8 cellular contexts compared by ENCODE assay signal in the genomic region with DNA sequence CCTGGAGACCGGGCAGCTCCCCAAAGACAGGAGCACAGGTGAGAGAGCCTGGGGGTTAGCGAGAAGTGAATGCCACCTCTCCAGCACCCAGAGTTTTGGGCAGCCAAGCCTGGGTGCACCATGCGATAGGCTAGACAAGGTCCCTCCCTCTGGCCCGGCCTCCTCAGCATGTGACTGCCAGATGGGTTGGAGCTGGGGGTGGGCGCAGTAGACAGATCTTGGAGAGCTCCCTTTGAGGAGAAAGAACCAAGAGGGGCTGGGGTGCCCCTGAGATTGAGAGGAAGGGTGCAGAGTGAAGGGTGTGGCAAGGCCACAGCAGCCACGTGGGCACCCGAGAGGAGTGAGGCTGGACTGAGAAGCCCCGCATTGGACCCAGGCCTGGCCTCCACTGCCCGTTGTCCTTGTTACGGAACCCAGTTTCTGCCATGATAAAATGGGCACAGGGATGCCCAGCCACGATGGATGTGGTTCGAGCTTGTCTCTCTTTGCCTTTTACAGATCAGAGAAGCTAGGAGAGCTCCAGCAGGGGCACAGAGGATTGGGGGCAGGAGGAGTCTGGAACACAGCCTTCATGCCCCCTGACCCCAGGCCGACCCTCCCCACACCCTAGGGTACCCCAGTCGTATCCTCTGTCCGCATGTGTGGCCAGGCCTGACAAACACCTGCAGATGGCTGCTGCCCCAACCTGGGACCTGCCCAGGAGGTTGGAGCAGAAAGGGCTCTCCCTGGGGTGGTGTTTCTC. TPM values are rescaled to one million over a fixed set of nuclear protein-coding genes. Genes with fewer than 3 reads are reported as not detected.
A peak's percentile ranks its signal among the peaks of the same experiment; 100 is the strongest.
DNase-seq lines count a peak whose midpoint lies in the region; ATAC-seq and TF ChIP-seq lines count a peak whose summit lies in the region.

No MANE protein-coding gene starts in this region.

- 57 to 79% (median 67%) methylated on average over 15 of the region's 15 CpGs for WGBS in stomach, 5 donors
- WGBS in lower leg skin, 2 donors, result 71 to 84% methylated on average over 15 of the region's 15 CpGs

- TF ChIP-seq CTCF in activated CD8-positive, alpha-beta T cell treated with anti-CD3 and anti-CD28 coated beads for 36 hours (IDR thresholded peaks at IDR 0.05), result no peak
- TF ChIP-seq CTCF in stomach (IDR thresholded peaks at IDR 0.05) (no peak), lower leg skin (IDR thresholded peaks at IDR 0.05) (no peak)

- H3K36me3 Mint-ChIP-seq in activated CD4-positive, alpha-beta T cell treated with anti-CD3 and anti-CD28 coated beads, Interleukin-2, amount 10 ng/mL, durations not matched to agents 7 days and 5 days (ENCODE audit: low read depth), result peaks cover 6% of the 10 kb centered on the region
- H3K36me3 Mint-ChIP-seq in activated CD8-positive, alpha-beta T cell treated with anti-CD3 and anti-CD28 coated beads for 36 hours (ENCODE audit: low read depth), result peaks cover 2% of the 10 kb centered on the region

- H3K9me3 ChIP-seq in iPS-20b (ENCODE audit: insufficient read depth, low read depth, low read length) (no peaks in the 10 kb centered on the region), stomach (no peaks in the 10 kb centered on the region)

- no peaks in the 10 kb centered on the region for H3K27me3 ChIP-seq in iPS-20b (ENCODE audit: insufficient read depth, low read length)
- peaks cover 0 to 17% (median 0%) of the 10 kb centered on the region in 3 donors for H3K27me3 ChIP-seq in stomach

- peaks cover 14% of the 10 kb centered on the region for H3K27me3 Mint-ChIP-seq in activated CD4-positive, alpha-beta T cell treated with anti-CD3 and anti-CD28 coated beads, Interleukin-2, amount 10 ng/mL, durations not matched to agents 7 days and 5 days
- H3K27me3 Mint-ChIP-seq in activated CD8-positive, alpha-beta T cell treated with anti-CD3 and anti-CD28 coated beads for 36 hours, result peaks cover 5% of the 10 kb centered on the region

- peak overlapping the region; percentile 82; the same call in 1 of the 2 replicates for H3K9ac ChIP-seq in iPS-20b (ENCODE audit: low read depth, low read length)

- no peaks in the 10 kb centered on the region for H3K9me3 Mint-ChIP-seq in activated CD4-positive, alpha-beta T cell treated with anti-CD3 and anti-CD28 coated beads, Interleukin-2, amount 10 ng/mL, durations not matched to agents 7 days and 5 days
- H3K9me3 Mint-ChIP-seq in activated CD8-positive, alpha-beta T cell treated with anti-CD3 and anti-CD28 coated beads for 36 hours, result no peaks in the 10 kb centered on the region

- intact Hi-C loops in activated CD8-positive, alpha-beta T cell treated with anti-CD3 and anti-CD28 coated beads for 36 hours (cut with micrococcal nuclease), result no loop called here
- intact Hi-C loops in stomach (cut with DNase I; ENCODE audit: low total_unique reads) (no loop called here), lower leg skin (cut with DNase I; ENCODE audit: low total_unique reads) (no loop called here)

- H3K36me3 ChIP-seq in iPS-20b (ENCODE audit: insufficient read depth, low read depth, low read length), result peaks cover 9% of the 10 kb centered on the region; the same call in 1 of the 2 replicates
- H3K36me3 ChIP-seq in stomach, result peaks cover 0 to 22% (median 10%) of the 10 kb centered on the region in 4 donors

- no peak for DNase-seq in activated CD4-positive, alpha-beta T cell treated with anti-CD3 and anti-CD28 coated beads, Interleukin-2, amount 10 ng/mL, durations not matched to agents 7 days and 5 days
- no peak for DNase-seq in activated CD4-positive, alpha-beta T cell treated with anti-CD3 and anti-CD28 coated beads, Interleukin-2, amount 50 U/mL, for 48 hours
- DNase-seq in activated CD8-positive, alpha-beta T cell treated with anti-CD3 and anti-CD28 coated beads for 36 hours, result peak; percentile 19
- DNase-seq in stomach, result no peak
- DNase-seq in stimulated activated CD4-positive, alpha-beta T cell treated with anti-CD3 and anti-CD28 coated beads, Interleukin-15, amount 100 ng/mL, for 24 hours, result no peak
- no peak for DNase-seq in DMS 273 treated with DMSO at 0.1 percent for 48 hours (lab: John Stamatoyannopoulos, UW)
- no peak for DNase-seq in lower leg skin (ENCODE audit: low spot score in 2 of 2)

- H3K4me1 ChIP-seq in iPS-20b (ENCODE audit: insufficient read depth, low read length), result peaks cover 8% of the 10 kb centered on the region
- peaks cover 38 to 79% (median 68%) of the 10 kb centered on the region in 4 donors for H3K4me1 ChIP-seq in stomach

- peak overlapping the region; percentile 93 for H3K27ac Mint-ChIP-seq in activated CD4-positive, alpha-beta T cell treated with anti-CD3 and anti-CD28 coated beads, Interleukin-2, amount 10 ng/mL, durations not matched to agents 7 days and 5 days
- H3K27ac Mint-ChIP-seq in activated CD8-positive, alpha-beta T cell treated with anti-CD3 and anti-CD28 coated beads for 36 hours, result peak overlapping the region; percentile 77

- TF ChIP-seq EP300 in stomach (IDR thresholded peaks at IDR 0.05), result no peak

- H3K27ac ChIP-seq in iPS-20b (ENCODE audit: low read length) (no peak overlapping the region), stomach (peak overlapping the region; percentile 91 to 98 (median 97))

- peaks cover 44% of the 10 kb centered on the region for H3K4me1 Mint-ChIP-seq in activated CD4-positive, alpha-beta T cell treated with anti-CD3 and anti-CD28 coated beads, Interleukin-2, amount 10 ng/mL, durations not matched to agents 7 days and 5 days
- peaks cover 37% of the 10 kb centered on the region for H3K4me1 Mint-ChIP-seq in activated CD8-positive, alpha-beta T cell treated with anti-CD3 and anti-CD28 coated beads for 36 hours (ENCODE audit: low read depth)

- POLR2A ChIA-PET in activated CD4-positive, alpha-beta T cell treated with anti-CD3 and anti-CD28 coated beads, Interleukin-2, amount 10 ng/mL, durations not matched to agents 7 days and 5 days (lab: Charles Lee), result no interaction called here
- POLR2A ChIA-PET in activated CD8-positive, alpha-beta T cell treated with anti-CD3 and anti-CD28 coated beads for 36 hours (lab: Charles Lee), result interaction anchor here (0.9 to 2.0 kb wide), 3 partner anchors 11 to 64 kb away, joined by 4 to 10 read pairs (median 4); a partner anchor contains a TSS

- peak overlapping the region; percentile 79 for H3K4me3 Mint-ChIP-seq in activated CD4-positive, alpha-beta T cell treated with anti-CD3 and anti-CD28 coated beads, Interleukin-2, amount 10 ng/mL, durations not matched to agents 7 days and 5 days
- H3K4me3 Mint-ChIP-seq in activated CD8-positive, alpha-beta T cell treated with anti-CD3 and anti-CD28 coated beads for 36 hours, result peak overlapping the region; percentile 82

- ATAC-seq in activated CD8-positive, alpha-beta T cell treated with anti-CD3 and anti-CD28 coated beads for 36 hours, result no peak

- peak overlapping the region; percentile 85; the same call in 1 of the 2 replicates for H3K4me3 ChIP-seq in iPS-20b (ENCODE audit: low read length)
- H3K4me3 ChIP-seq in stomach, result peak overlapping the region in 3 of 4 donors; percentile 54 to 75 (median 67)
- H3K4me3 ChIP-seq in lower leg skin (ENCODE audit: low read depth, poor library complexity, severe bottlenecking), result no peak overlapping the region

- TF ChIP-seq POLR2A in stomach (IDR thresholded peaks at IDR 0.05), result no peak
- no peak for TF ChIP-seq POLR2A in lower leg skin (IDR thresholded peaks at IDR 0.05)

- CTCF ChIA-PET in activated CD4-positive, alpha-beta T cell treated with anti-CD3 and anti-CD28 coated beads, Interleukin-2, amount 10 ng/mL, durations not matched to agents 7 days and 5 days (lab: Charles Lee), result interaction anchor here (0.6 to 3.9 kb wide), 19 partner anchors 9 to 294 kb away, joined by 3 to 13 read pairs (median 3); a partner anchor contains a TSS
- CTCF ChIA-PET in activated CD8-positive, alpha-beta T cell treated with anti-CD3 and anti-CD28 coated beads for 36 hours (lab: Charles Lee), result interaction anchor here (0.6 to 3.3 kb wide), 13 partner anchors 8 to 237 kb away, joined by 3 to 12 read pairs (median 4); a partner anchor contains a TSS

RNA-seq across cellular contexts. Expression of a gene that starts 1.3 kb away (rescaled TPM):
- 10 to 100 TPM; 28.5 to 38.5 TPM for total RNA-seq in activated CD4-positive, alpha-beta T cell treated with anti-CD3 and anti-CD28 coated beads, Interleukin-2, amount 10 ng/mL, durations not matched to agents 7 days and 5 days
- 10 to 100 TPM; 50.6 to 51.1 TPM for total RNA-seq in activated CD8-positive, alpha-beta T cell treated with anti-CD3 and anti-CD28 coated beads for 36 hours
- total RNA-seq in stomach, result 100 to 1,000 TPM in 1 of 5 donors, 10 to 100 TPM in 4; 11.1 to 152 (median 64.5) TPM
- polyA plus RNA-seq in stomach, result 100 to 1,000 TPM; 139 to 219 (median 195) TPM
- total RNA-seq in lower leg skin, result 100 to 1,000 TPM in 2 of 4 donors, 10 to 100 TPM in 2; 67.7 to 120 (median 91.3) TPM

RNA-seq across cellular contexts. Expression of a gene that starts 3.6 kb away (rescaled TPM):
- 1 to 10 TPM in 1 of 2 experiments, under 1 TPM in 1; 0.97 to 1.1 TPM for total RNA-seq in activated CD4-positive, alpha-beta T cell treated with anti-CD3 and anti-CD28 coated beads, Interleukin-2, amount 10 ng/mL, durations not matched to agents 7 days and 5 days
- under 1 TPM; 0.20 to 0.34 TPM for total RNA-seq in activated CD8-positive, alpha-beta T cell treated with anti-CD3 and anti-CD28 coated beads for 36 hours
- total RNA-seq in stomach (10 to 100 TPM in 1 of 5 donors, 1 to 10 TPM in 4; 1.2 to 53.0 (median 6.2) TPM), lower leg skin (1 to 10 TPM in 3 of 4 donors, under 1 TPM in 1; 0.37 to 9.1 (median 2.0) TPM)
- polyA plus RNA-seq in stomach, result 1 to 10 TPM; 1.9 to 5.8 (median 3.5) TPM

RNA-seq across cellular contexts. Expression of a gene that starts 15.3 kb away (rescaled TPM):
- total RNA-seq in activated CD4-positive, alpha-beta T cell treated with anti-CD3 and anti-CD28 coated beads, Interleukin-2, amount 10 ng/mL, durations not matched to agents 7 days and 5 days, result 100 to 1,000 TPM in 1 of 2 experiments, 10 to 100 TPM in 1; 95.5 to 109 TPM
- 10 to 100 TPM; 85.6 to 86.6 TPM for total RNA-seq in activated CD8-positive, alpha-beta T cell treated with anti-CD3 and anti-CD28 coated beads for 36 hours
- total RNA-seq in stomach, result 100 to 1,000 TPM in 1 of 5 donors, 10 to 100 TPM in 4; 47.4 to 615 (median 65.1) TPM
- polyA plus RNA-seq in stomach, result 10 to 100 TPM; 54.2 to 82.1 (median 56.0) TPM
- total RNA-seq in lower leg skin, result 10 to 100 TPM; 47.8 to 75.1 (median 55.5) TPM

RNA-seq across cellular contexts. Expression of a gene that starts 28.2 kb away (rescaled TPM):
- total RNA-seq in activated CD4-positive, alpha-beta T cell treated with anti-CD3 and anti-CD28 coated beads, Interleukin-2, amount 10 ng/mL, durations not matched to agents 7 days and 5 days, result not detected
- not detected for total RNA-seq in activated CD8-positive, alpha-beta T cell treated with anti-CD3 and anti-CD28 coated beads for 36 hours
- not detected for total RNA-seq in stomach
- not detected for polyA plus RNA-seq in stomach
- not detected for total RNA-seq in lower leg skin

RNA-seq across cellular contexts. Expression of a gene that starts 34.4 kb away (rescaled TPM):
- total RNA-seq in activated CD4-positive, alpha-beta T cell treated with anti-CD3 and anti-CD28 coated beads, Interleukin-2, amount 10 ng/mL, durations not matched to agents 7 days and 5 days, result not detected
- total RNA-seq in activated CD8-positive, alpha-beta T cell treated with anti-CD3 and anti-CD28 coated beads for 36 hours, result not detected
- total RNA-seq in stomach (not detected), lower leg skin (not detected)
- not detected for polyA plus RNA-seq in stomach
